ENCODE assay signal across 22 cellular contexts in the genomic region with DNA sequence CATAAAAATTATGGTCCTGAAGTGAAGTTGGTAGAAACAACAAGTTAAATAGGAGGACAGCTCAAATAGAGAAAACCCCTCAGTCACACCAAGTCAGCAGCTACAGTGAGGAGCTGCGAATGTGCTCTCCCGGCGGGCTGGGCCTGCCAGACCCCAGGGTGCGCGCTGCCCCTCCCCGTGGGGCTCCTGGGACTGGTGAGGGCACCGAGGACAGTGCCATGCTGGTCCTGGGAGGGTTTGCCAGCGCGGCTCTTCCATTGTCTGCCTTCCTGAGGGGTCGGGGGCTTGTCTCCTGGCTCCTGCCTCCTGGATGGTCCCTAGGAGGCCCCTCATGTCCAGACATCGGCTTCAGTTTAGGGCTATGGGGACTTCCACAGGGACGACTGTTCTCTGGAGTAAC.
DNase-seq lines count a peak whose midpoint lies in the region; ATAC-seq and TF ChIP-seq lines count a peak whose summit lies in the region.
"Had no signal": no experiment of that assay in that cellular context is flagged by ENCODE, and none has a peak within 500 bp of the region (broad histone marks: within the 10 kb centered on the region; RNA-seq: fewer than 3 reads in every experiment).

No MANE protein-coding gene starts in this region.

- TF ChIP-seq CTCF in testis (IDR thresholded peaks at IDR 0.05) (no peak), endodermal cell (conservative IDR thresholded peaks at IDR 0.05) (no peak)

- peaks cover 41% of the 10 kb centered on the region for H3K4me1 Mint-ChIP-seq in activated CD4-positive, alpha-beta T cell treated with anti-CD3 and anti-CD28 coated beads, Interleukin-2, amount 10 ng/mL, durations not matched to agents 24 days and 14 days
- H3K4me1 Mint-ChIP-seq in stimulated activated naive CD8-positive, alpha-beta T cell treated with anti-CD3 and anti-CD28 coated beads, Interleukin-15, amount 100 ng/mL, for 72 hours: peaks cover 43% of the 10 kb centered on the region
- H3K4me1 Mint-ChIP-seq in naive thymus-derived CD8-positive, alpha-beta T cell: peaks cover 17 to 35% (median 33%) of the 10 kb centered on the region in 4 donors
- H3K4me1 Mint-ChIP-seq in endodermal cell: no peaks in the 10 kb centered on the region
- H3K4me1 Mint-ChIP-seq: CD14-positive monocyte had no signal

- WGBS in testis, 2 donors: 84 to 93% methylated on average over 8 to 12 of the region's 12 CpGs
- WGBS in endodermal cell (ENCODE audit: insufficient coverage in 1 of 2, insufficient read length in 1 of 2), 2 experiments: 97 to 100% methylated on average over 4 to 12 of the region's 12 CpGs

- no peaks in the 10 kb centered on the region for H3K27me3 ChIP-seq in testis
- H3K27me3 ChIP-seq in endodermal cell (ENCODE audit: control insufficient read depth, insufficient read depth, low read length, poor library complexity, severe bottlenecking): no peaks in the 10 kb centered on the region
- H3K27me3 ChIP-seq: BE2C had no signal

- peak overlapping the region; percentile 35 for H3K27ac Mint-ChIP-seq in activated CD4-positive, alpha-beta T cell treated with anti-CD3 and anti-CD28 coated beads, Interleukin-2, amount 10 ng/mL, durations not matched to agents 24 days and 14 days
- peak overlapping the region; percentile 27 to 66 for H3K27ac Mint-ChIP-seq in stimulated activated naive CD8-positive, alpha-beta T cell treated with anti-CD3 and anti-CD28 coated beads, Interleukin-15, amount 100 ng/mL, for 72 hours
- peak overlapping the region in 8 of 10 donors; percentile 72 to 99 (median 86) for H3K27ac Mint-ChIP-seq in naive thymus-derived CD8-positive, alpha-beta T cell
- H3K27ac Mint-ChIP-seq in endodermal cell: no peak overlapping the region

- TF ChIP-seq POLR2A in testis (IDR thresholded peaks at IDR 0.05): no peak

- H3K36me3 ChIP-seq in testis (ENCODE audit: low read depth, missing control alignments) (no peaks in the 10 kb centered on the region), endodermal cell (ENCODE audit: control insufficient read depth, insufficient read depth, low read length) (no peaks in the 10 kb centered on the region)

- ATAC-seq in stimulated activated naive CD8-positive, alpha-beta T cell treated with anti-CD3 and anti-CD28 coated beads, Interleukin-15, amount 100 ng/mL, for 72 hours: no peak
- no peak for ATAC-seq in stimulated activated naive CD8-positive, alpha-beta T cell treated with anti-CD3 and anti-CD28 coated beads, Interleukin-15, Interleukin-2, amounts not matched to agents 100 U/mL and 50 U/mL, for 24 hours
- no peak for ATAC-seq in naive thymus-derived CD8-positive, alpha-beta T cell
- no peak for ATAC-seq in GM18520 (IDR thresholded peaks at IDR 0.05; ENCODE audit: unreplicated experiment)

- H3K4me3 Mint-ChIP-seq in activated CD4-positive, alpha-beta T cell treated with anti-CD3 and anti-CD28 coated beads, Interleukin-2, amount 10 ng/mL, durations not matched to agents 24 days and 14 days: no peak overlapping the region
- no peak overlapping the region for H3K4me3 Mint-ChIP-seq in stimulated activated naive CD8-positive, alpha-beta T cell treated with anti-CD3 and anti-CD28 coated beads, Interleukin-15, amount 100 ng/mL, for 72 hours
- H3K4me3 Mint-ChIP-seq in naive thymus-derived CD8-positive, alpha-beta T cell: no peak overlapping the region
- no peak overlapping the region for H3K4me3 Mint-ChIP-seq in endodermal cell
- H3K4me3 Mint-ChIP-seq: CD14-positive monocyte had no signal

- H3K4me1 ChIP-seq in testis (peaks cover 9% of the 10 kb centered on the region), endodermal cell (ENCODE audit: control insufficient read depth, insufficient read depth, low read length) (no peaks in the 10 kb centered on the region)

- no peaks in the 10 kb centered on the region for H3K36me3 Mint-ChIP-seq in activated CD4-positive, alpha-beta T cell treated with anti-CD3 and anti-CD28 coated beads, Interleukin-2, amount 10 ng/mL, durations not matched to agents 24 days and 14 days (ENCODE audit: low read depth)
- H3K36me3 Mint-ChIP-seq in naive thymus-derived CD8-positive, alpha-beta T cell: no peaks in the 10 kb centered on the region
- no peaks in the 10 kb centered on the region for H3K36me3 Mint-ChIP-seq in endodermal cell (ENCODE audit: low read depth)
- H3K36me3 Mint-ChIP-seq: CD14-positive monocyte had no signal

- intact Hi-C loops in activated CD4-positive, alpha-beta T cell treated with anti-CD3 and anti-CD28 coated beads, Interleukin-2, amount 10 ng/mL, durations not matched to agents 24 days and 14 days (cut with micrococcal nuclease): no loop called here
- intact Hi-C loops in testis (cut with DNase I; ENCODE audit: low total_unique reads): no loop called here

- H3K9ac ChIP-seq in endodermal cell (ENCODE audit: extremely low read depth, low read length, poor library complexity, severe bottlenecking): no peak overlapping the region

- no peak overlapping the region for H3K27ac ChIP-seq in testis
- H3K27ac ChIP-seq in endodermal cell (ENCODE audit: low read depth, low read length): no peak overlapping the region

- no peaks in the 10 kb centered on the region for H3K9me3 Mint-ChIP-seq in activated CD4-positive, alpha-beta T cell treated with anti-CD3 and anti-CD28 coated beads, Interleukin-2, amount 10 ng/mL, durations not matched to agents 24 days and 14 days
- H3K9me3 Mint-ChIP-seq in stimulated activated naive CD8-positive, alpha-beta T cell treated with anti-CD3 and anti-CD28 coated beads, Interleukin-15, amount 100 ng/mL, for 72 hours: no peaks in the 10 kb centered on the region
- no peaks in the 10 kb centered on the region for H3K9me3 Mint-ChIP-seq in naive thymus-derived CD8-positive, alpha-beta T cell
- H3K9me3 Mint-ChIP-seq in endodermal cell: no peaks in the 10 kb centered on the region

- DNase-seq in activated CD4-positive, alpha-beta T cell treated with anti-CD3 and anti-CD28 coated beads, Interleukin-2, amount 10 ng/mL, durations not matched to agents 24 days and 14 days: peak; percentile 50
- no peak for DNase-seq in activated CD4-positive, alpha-beta T cell treated with anti-CD3 and anti-CD28 coated beads for 48 hours
- DNase-seq in stimulated activated naive CD8-positive, alpha-beta T cell treated with anti-CD3 and anti-CD28 coated beads, Interleukin-15, amount 100 ng/mL, for 72 hours: no peak
- no peak for DNase-seq in stimulated activated naive CD8-positive, alpha-beta T cell treated with anti-CD3 and anti-CD28 coated beads, Interleukin-15, Interleukin-2, amounts not matched to agents 100 U/mL and 50 U/mL, for 24 hours
- DNase-seq in naive thymus-derived CD8-positive, alpha-beta T cell: no peak
- DNase-seq in testis (no peak), endodermal cell (no peak)
- DNase-seq: 8988T, ACHN, BE2C, NCI-H1048, NCI-H1417 treated with DMSO at 0.1 percent for 48 hours, NCI-H1694 treated with DMSO at 0.1 percent for 48 hours, NCI-H2081 treated with DMSO at 0.1 percent for 48 hours, NCI-H2171, NCI-H226, NCI-H510A, NCI-H69, Right ventricle myocardium superior, RPMI8226 had no signal

- H3K27me3 Mint-ChIP-seq in activated CD4-positive, alpha-beta T cell treated with anti-CD3 and anti-CD28 coated beads, Interleukin-2, amount 10 ng/mL, durations not matched to agents 24 days and 14 days: no peaks in the 10 kb centered on the region
- H3K27me3 Mint-ChIP-seq in stimulated activated naive CD8-positive, alpha-beta T cell treated with anti-CD3 and anti-CD28 coated beads, Interleukin-15, amount 100 ng/mL, for 72 hours: no peaks in the 10 kb centered on the region
- peaks cover 0 to 9% (median 0%) of the 10 kb centered on the region in 5 donors for H3K27me3 Mint-ChIP-seq in naive thymus-derived CD8-positive, alpha-beta T cell
- no peaks in the 10 kb centered on the region for H3K27me3 Mint-ChIP-seq in endodermal cell (ENCODE audit: insufficient read depth)

- H3K9me3 ChIP-seq in testis (no peaks in the 10 kb centered on the region), endodermal cell (ENCODE audit: control insufficient read depth, low read length) (no peaks in the 10 kb centered on the region)
- H3K9me3 ChIP-seq: BE2C had no signal

- POLR2A ChIA-PET in naive thymus-derived CD8-positive, alpha-beta T cell (lab: Charles Lee): no interaction called here

- H3K4me3 ChIP-seq in testis: no peak overlapping the region
- H3K4me3 ChIP-seq in endodermal cell (ENCODE audit: low read length): no peak overlapping the region
